ENCODE assay signal across 12 cellular contexts in genomic region chr14:34211732-34212131, GRCh38.
DNase-seq lines count a peak whose midpoint lies in the region; ATAC-seq, FAIRE-seq and TF ChIP-seq lines count a peak whose summit lies in the region.
"Had no signal": no experiment of that assay in that cellular context is flagged by ENCODE, and none has a peak within 500 bp of the region (broad histone marks: within the 10 kb centered on the region; RNA-seq: fewer than 3 reads in every experiment).

No MANE protein-coding gene starts in this region.

- RAD21 ChIA-PET in GM12878 (lab: Charles Lee; ENCODE audit: unreplicated experiment) = interaction anchor here (1.0 to 2.3 kb wide), 4 partner anchors 9 to 150 kb away, joined by 3 to 12 read pairs (median 6); no protein-coding TSS in a partner anchor

- 17% methylated on average over 3 of the region's 3 CpGs for WGBS in GM12878 (ENCODE audit: insufficient coverage, insufficient replicate concordance, low lambda C conversion rate, missing lambda C conversion rate)

- CTCF ChIA-PET in GM12878 (lab: Yijun Ruan, JAX) = interaction anchor here (1.2 to 2.1 kb wide), 3 partner anchors 9 to 363 kb away, joined by 3 to 6 read pairs (median 6); no protein-coding TSS in a partner anchor

- no peak for FAIRE-seq in GM12878 (lab: Jason Lieb, UNC)

- ATAC-seq in GM21381 (IDR thresholded peaks at IDR 0.05; ENCODE audit: unreplicated experiment) (peak; percentile 83), HG03135 (IDR thresholded peaks at IDR 0.05; ENCODE audit: unreplicated experiment) (peak; percentile 79), GM12878 (peak; percentile 91)
- ATAC-seq in naive thymus-derived CD8-positive, alpha-beta T cell = no peak
- ATAC-seq: CD8-positive, alpha-beta T cell had no signal

- no peak for TF ChIP-seq RAD21 in GM12878 (IDR thresholded peaks at IDR 0.05; ENCODE audit: insufficient read depth, low read depth, low read length)

- H2AFZ ChIP-seq in GM12878 (ENCODE audit: control insufficient read depth, low read depth, low read length) = no peak overlapping the region

- BruUV-seq in GM12878 (replicated peaks; lab: Mats Ljungman, UMichigan) = no TSS peak

- POLR2A ChIA-PET in GM12878 (lab: Charles Lee) = interaction anchor here (1.1 kb wide), 1 partner anchor 10 kb away, joined by 3 read pairs; no protein-coding TSS in a partner anchor
- POLR2A ChIA-PET in naive thymus-derived CD8-positive, alpha-beta T cell (lab: Charles Lee) = no interaction called here

- H3K4me2 ChIP-seq in GM12878 (ENCODE audit: control insufficient read depth, insufficient read depth) = no peak overlapping the region

- SMC1A ChIA-PET in GM12878 (lab: Charles Lee; ENCODE audit: uncharacterized antibody, unreplicated experiment) = interaction anchor here (1.2 to 5.6 kb wide), 7 partner anchors 10 to 233 kb away, joined by 3 to 28 read pairs (median 6); no protein-coding TSS in a partner anchor

- H3K27me3 Mint-ChIP-seq in naive thymus-derived CD8-positive, alpha-beta T cell = peaks cover 3 to 23% (median 9%) of the 10 kb centered on the region in 5 donors

- H3K79me2 ChIP-seq in GM12878 (ENCODE audit: control insufficient read depth, insufficient read depth, low read length) = no peaks in the 10 kb centered on the region

- no peak overlapping the region for H3K4me3 Mint-ChIP-seq in naive thymus-derived CD8-positive, alpha-beta T cell
- H3K4me3 Mint-ChIP-seq: CD8-positive, alpha-beta T cell; IgD-negative memory B cell; immature natural killer cell had no signal

- TF ChIP-seq EP300 in GM12878 (IDR thresholded peaks at IDR 0.05; ENCODE audit: borderline replicate concordance in 1 of 2, control insufficient read depth in 1 of 2, low read depth in 2 of 2, low read length in 2 of 2) = peak; percentile 30 to 74; a peak in 2 of 4 replicates

- H3K9ac ChIP-seq in GM12878 (ENCODE audit: control insufficient read depth, insufficient read depth, low read length) = no peak overlapping the region

- H3K4me1 ChIP-seq in GM12878 (ENCODE audit: control insufficient read depth, insufficient read depth, low read length) = no peaks in the 10 kb centered on the region; the same call in 1 of the 2 replicates

- H3K27me3 ChIP-seq in GM12878 (replicated peaks in 1 of 2; ENCODE audit: control insufficient read depth in 2 of 2, insufficient read depth in 2 of 2, low read length in 1 of 2) (no peaks in the 10 kb centered on the region; a peak in 1 of 4 replicates), MG63 (no peaks in the 10 kb centered on the region)

- H3K36me3 ChIP-seq in GM12878 (ENCODE audit: control insufficient read depth in 2 of 2, insufficient read depth in 2 of 2, low read length in 1 of 2) (no peaks in the 10 kb centered on the region), MG63 (no peaks in the 10 kb centered on the region)

- peaks cover 0 to 4% (median 1%) of the 10 kb centered on the region in 9 donors for H3K9me3 Mint-ChIP-seq in naive thymus-derived CD8-positive, alpha-beta T cell
- H3K9me3 Mint-ChIP-seq: CD8-positive, alpha-beta T cell had no signal

- no peak overlapping the region for H3K27ac Mint-ChIP-seq in naive thymus-derived CD8-positive, alpha-beta T cell
- H3K27ac Mint-ChIP-seq: CD8-positive, alpha-beta T cell; IgD-negative memory B cell; immature natural killer cell had no signal

- H3K9me3 ChIP-seq in GM12878 (replicated peaks; ENCODE audit: control insufficient read depth, insufficient read depth, low read length) (no peaks in the 10 kb centered on the region), MG63 (no peaks in the 10 kb centered on the region)

- no peaks in the 10 kb centered on the region for H3K4me1 Mint-ChIP-seq in naive thymus-derived CD8-positive, alpha-beta T cell
- H3K4me1 Mint-ChIP-seq: IgD-negative memory B cell, immature natural killer cell had no signal

- intact Hi-C loops in GM12878 (cut with micrococcal nuclease; ENCODE audit: unreplicated experiment) = no loop called here

- in situ Hi-C loops in GM12878 (cut with MboI) = no loop called here

- TF ChIP-seq POLR2A in GM12878 (IDR thresholded peaks at IDR 0.05; ENCODE audit: low read depth, low read length) = no peak

- H3K36me3 Mint-ChIP-seq in naive thymus-derived CD8-positive, alpha-beta T cell = no peaks in the 10 kb centered on the region
- H3K36me3 Mint-ChIP-seq: CD8-positive, alpha-beta T cell; immature natural killer cell had no signal

- peak; percentile 22 for DNase-seq in GM12865 (ENCODE audit: low read depth)
- peak; percentile 45 for DNase-seq in GM12878 (ENCODE audit: low read depth, low spot score)
- no peak for DNase-seq in MG63
- no peak for DNase-seq in DMS 273 (lab: John Stamatoyannopoulos, UW; ENCODE audit: unreplicated experiment)
- no peak for DNase-seq in naive thymus-derived CD8-positive, alpha-beta T cell
- DNase-seq in NCI-H128 (lab: John Stamatoyannopoulos, UW; ENCODE audit: unreplicated experiment) = no peak
- DNase-seq: CD8-positive, alpha-beta T cell; effector CD8-positive, alpha-beta T cell; immature natural killer cell had no signal

- no peak overlapping the region for H3K27ac ChIP-seq in GM12878 (ENCODE audit: control insufficient read depth, insufficient read depth)

- H3K4me3 ChIP-seq in GM12865 (ENCODE audit: low read depth, low read length) (no peak overlapping the region), GM12878 (no peak overlapping the region), MG63 (no peak overlapping the region)

- TF ChIP-seq CTCF in GM12865 (IDR thresholded peaks at IDR 0.05; ENCODE audit: insufficient read depth, low read depth, low read length, missing control alignments) (no peak), GM12878 (IDR thresholded peaks at IDR 0.05 in 2 of 3, conservative IDR thresholded peaks at IDR 0.05 in 1 of 3; ENCODE audit: control insufficient read depth in 2 of 3, extremely low read depth in 1 of 3, insufficient read depth in 1 of 3, low read depth in 3 of 3, low read length in 3 of 3) (no peak)

- H4K20me1 ChIP-seq in GM12878 (ENCODE audit: control insufficient read depth, insufficient read depth) = no peaks in the 10 kb centered on the region

TF ChIP-seq in GM12878, 131 proteins besides CTCF, POLR2A, EP300 and RAD21 (continues in another document):
- TF ChIP-seq HDGF (IDR thresholded peaks at IDR 0.05) (no peak), NFYA (IDR thresholded peaks at IDR 0.05; ENCODE audit: borderline replicate concordance, low read depth, low read length) (no peak), CBFB (IDR thresholded peaks at IDR 0.05; ENCODE audit: low read depth) (no peak), BMI1 (IDR thresholded peaks at IDR 0.05; ENCODE audit: borderline replicate concordance) (no peak), HSF1 (IDR thresholded peaks at IDR 0.05; ENCODE audit: low read depth, low read length) (no peak), SIX5 (IDR thresholded peaks at IDR 0.05; ENCODE audit: low read depth, low read length, severe bottlenecking) (no peak), SRF (IDR thresholded peaks at IDR 0.05; ENCODE audit: low read depth in 2 of 2, low read length in 2 of 2) (no peak), HCFC1 (IDR thresholded peaks at IDR 0.05; ENCODE audit: low read length) (no peak), ETV6 (conservative IDR thresholded peaks at IDR 0.05 in 1 of 2, IDR thresholded peaks at IDR 0.05 in 1 of 2; ENCODE audit: borderline replicate concordance in 1 of 2, low read depth in 1 of 2) (no peak), TBL1XR1 (IDR thresholded peaks at IDR 0.05; ENCODE audit: low read depth, low read length) (no peak), SKIL (IDR thresholded peaks at IDR 0.05; ENCODE audit: low read depth, poor library complexity, severe bottlenecking) (no peak), EED (IDR thresholded peaks at IDR 0.05; ENCODE audit: low read depth) (no peak), ZNF207 (IDR thresholded peaks at IDR 0.05; ENCODE audit: borderline replicate concordance) (no peak), RAD51 (IDR thresholded peaks at IDR 0.05) (no peak), FOS (IDR thresholded peaks at IDR 0.05; ENCODE audit: borderline replicate concordance, extremely low read depth, insufficient read length) (no peak), CBX5 (IDR thresholded peaks at IDR 0.05; ENCODE audit: low read depth) (no peak), CHD4 (IDR thresholded peaks at IDR 0.05) (no peak)

Comparison
In these comparisons a context has a peak if more than half of its experiments do, and no peak if none do; other contexts are left out.
1. DNase-seq: peak in GM12865 (single experiment) and GM12878 (single experiment); none in MG63 (single experiment), DMS 273 (single experiment), naive thymus-derived CD8-positive, alpha-beta T cell (0 of 10) and NCI-H128 (single experiment).
2. ATAC-seq: peak in GM21381 (single experiment), HG03135 (single experiment) and GM12878 (single experiment); none in naive thymus-derived CD8-positive, alpha-beta T cell (0 of 2).